In the genomic region with DNA sequence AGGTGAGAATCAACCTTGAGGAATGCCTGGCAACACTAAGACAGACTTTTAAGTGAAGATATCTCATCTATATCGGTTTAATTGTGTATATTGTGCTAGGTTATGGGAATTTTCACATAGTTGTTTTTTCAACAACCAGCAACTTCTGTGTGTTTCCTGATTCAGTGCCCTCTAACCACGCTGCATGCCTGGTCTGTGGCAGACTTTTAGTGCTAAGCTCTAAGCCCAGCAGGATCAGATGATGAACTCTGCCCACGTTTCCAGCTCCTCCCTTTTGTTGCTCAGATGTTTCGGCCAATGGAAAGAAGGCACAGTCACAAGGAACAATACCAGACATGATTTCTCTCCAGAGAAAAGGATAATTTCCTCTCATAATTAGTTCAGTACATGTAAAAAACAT, we compare ENCODE assay signal across 15 cellular contexts. TPM values are rescaled to one million over a fixed set of nuclear protein-coding genes. Genes with fewer than 3 reads are reported as not detected.
A peak's percentile ranks its signal among the peaks of the same experiment; 100 is the strongest.
DNase-seq lines count a peak whose midpoint lies in the region; ATAC-seq and TF ChIP-seq lines count a peak whose summit lies in the region.
"Had no signal": no experiment of that assay in that cellular context is flagged by ENCODE, and none has a peak within 500 bp of the region (broad histone marks: within the 10 kb centered on the region; RNA-seq: fewer than 3 reads in every experiment).

No MANE protein-coding gene starts in this region.

- 41% methylated on average over 4 of the region's 4 CpGs for WGBS in right lobe of liver (ENCODE audit: insufficient coverage, low coverage, low lambda C conversion rate, missing lambda C conversion rate)

- TF ChIP-seq POLR2A in right lobe of liver (IDR thresholded peaks at IDR 0.05) = no peak

- intact Hi-C loops in mucosa of descending colon (cut with DNase I, micrococcal nuclease) (no loop called here), right lobe of liver (cut with DNase I) (no loop called here)

- no peak overlapping the region for H3K4me3 ChIP-seq in epithelial cell of esophagus (ENCODE audit: low read length)
- no peak overlapping the region for H3K4me3 ChIP-seq in mucosa of descending colon
- H3K4me3 ChIP-seq in right lobe of liver = no peak overlapping the region
- H3K4me3 ChIP-seq: uterus had no signal

- TF ChIP-seq CTCF in epithelial cell of esophagus (IDR thresholded peaks at IDR 0.05; ENCODE audit: insufficient read depth, low read depth, low read length, missing control alignments) (no peak), mucosa of descending colon (IDR thresholded peaks at IDR 0.05) (no peak), right lobe of liver (IDR thresholded peaks at IDR 0.05) (no peak)

- H3K36me3 ChIP-seq in mucosa of descending colon (ENCODE audit: low read depth) (no peaks in the 10 kb centered on the region), right lobe of liver (peaks cover 0 to 4% (median under 1%) of the 10 kb centered on the region in 4 donors)
- H3K36me3 ChIP-seq: uterus had no signal

- H3K27me3 ChIP-seq in right lobe of liver = no peaks in the 10 kb centered on the region
- H3K27me3 ChIP-seq: uterus had no signal

- ATAC-seq in mucosa of descending colon (peak; percentile 71), right lobe of liver (no peak)
- ATAC-seq: activated CD8-positive, alpha-beta T cell treated with anti-CD3 and anti-CD28 coated beads for 36 hours; naive thymus-derived CD8-positive, alpha-beta T cell had no signal

- H3K4me1 ChIP-seq in mucosa of descending colon (ENCODE audit: low read depth) (peaks cover 12% of the 10 kb centered on the region), right lobe of liver (peaks cover 0 to 8% (median 0%) of the 10 kb centered on the region in 4 donors)
- H3K4me1 ChIP-seq: uterus had no signal

- H3K27ac ChIP-seq in right lobe of liver = no peak overlapping the region
- H3K27ac ChIP-seq: uterus had no signal

- DNase-seq in AG08395 (ENCODE audit: low spot score) (peak; percentile 5), MV-4-11 (lab: John Stamatoyannopoulos, UW) (peak; percentile 53), epithelial cell of esophagus (ENCODE audit: low read depth) (peak; percentile 51), mucosa of descending colon (peak in 2 of 3 donors; percentile 53 to 69), right lobe of liver (no peak), NCI-H1417 (lab: John Stamatoyannopoulos, UW) (no peak), NCI-H2171 treated with DMSO at 0.1 percent for 48 hours (lab: John Stamatoyannopoulos, UW) (no peak)
- DNase-seq in activated CD4-positive, CD25-positive, alpha-beta regulatory T cell treated with anti-CD3 and anti-CD28 coated beads, Interleukin-2, amount 50 U/mL, for 72 hours = no peak
- DNase-seq: activated CD8-positive, alpha-beta T cell treated with anti-CD3 and anti-CD28 coated beads for 36 hours; Calu3; head of caudate nucleus; naive thymus-derived CD8-positive, alpha-beta T cell; NCI-H1694; stimulated activated CD4-positive, alpha-beta T cell treated with anti-CD3 and anti-CD28 coated beads, Interleukin-4, amount 100 ng/mL, for 1 hour; uterus had no signal

- no peaks in the 10 kb centered on the region for H3K9me3 ChIP-seq in mucosa of descending colon
- no peaks in the 10 kb centered on the region for H3K9me3 ChIP-seq in right lobe of liver
- H3K9me3 ChIP-seq: uterus had no signal

RNA-seq across cellular contexts. Expression of gene VWA5A, which starts 1.4 kb away (rescaled TPM):
- total RNA-seq in mucosa of descending colon = 10 to 100 TPM; 41.2 to 97.3 (median 55.8) TPM
- 1 to 10 TPM; 3.5 to 9.0 (median 5.8) TPM for total RNA-seq in right lobe of liver

Comparison
In these comparisons a context has a peak if more than half of its experiments do, and no peak if none do; other contexts are left out.
1. DNase-seq: peak in AG08395 (single experiment), MV-4-11 (single experiment), epithelial cell of esophagus (single experiment) and mucosa of descending colon (2 of 3); none in right lobe of liver (0 of 3), NCI-H1417 (0 of 3), NCI-H2171 treated with DMSO at 0.1 percent for 48 hours (single experiment) and activated CD4-positive, CD25-positive, alpha-beta regulatory T cell treated with anti-CD3 and anti-CD28 coated beads, Interleukin-2, amount 50 U/mL, for 72 hours (single experiment).
2. RNA of gene VWA5A, which starts 1.4 kb away (total RNA-seq): 41.2 to 97.3 TPM in mucosa of descending colon; 3.5 to 9.0 TPM in right lobe of liver; every median in the first group is over 4 times any median in the second.